ENCODE assay signal across 1 cellular context in the genomic region with DNA sequence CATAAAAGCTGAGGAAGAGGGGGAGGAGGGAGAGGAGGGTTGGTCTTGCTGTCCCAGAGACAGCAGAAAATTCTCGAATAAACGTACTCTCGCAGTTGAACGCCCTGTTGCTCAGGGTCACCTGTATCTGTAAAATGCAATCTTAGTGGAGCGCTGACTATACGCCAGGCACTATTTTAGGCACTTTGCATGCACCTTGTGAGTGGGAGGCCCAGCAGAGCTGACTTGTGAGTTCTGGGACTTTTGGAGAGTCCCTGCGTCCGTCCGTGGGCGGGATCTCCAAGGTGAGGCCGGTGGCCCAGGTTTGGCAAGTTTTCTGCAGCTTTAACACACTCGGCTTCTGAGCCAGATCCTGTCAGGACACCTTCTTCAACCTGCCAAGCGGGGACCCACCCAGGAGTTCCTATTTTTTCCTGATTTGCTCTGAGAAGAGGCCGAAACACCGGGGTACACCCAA.
TF ChIP-seq lines count a peak whose summit lies in the region.

No MANE protein-coding gene starts in this region.

TF ChIP-seq in neural cell, 6 proteins besides CTCF, POLR2A, EP300 and RAD21 (continued from another document):
- TF ChIP-seq, protein P1, sequence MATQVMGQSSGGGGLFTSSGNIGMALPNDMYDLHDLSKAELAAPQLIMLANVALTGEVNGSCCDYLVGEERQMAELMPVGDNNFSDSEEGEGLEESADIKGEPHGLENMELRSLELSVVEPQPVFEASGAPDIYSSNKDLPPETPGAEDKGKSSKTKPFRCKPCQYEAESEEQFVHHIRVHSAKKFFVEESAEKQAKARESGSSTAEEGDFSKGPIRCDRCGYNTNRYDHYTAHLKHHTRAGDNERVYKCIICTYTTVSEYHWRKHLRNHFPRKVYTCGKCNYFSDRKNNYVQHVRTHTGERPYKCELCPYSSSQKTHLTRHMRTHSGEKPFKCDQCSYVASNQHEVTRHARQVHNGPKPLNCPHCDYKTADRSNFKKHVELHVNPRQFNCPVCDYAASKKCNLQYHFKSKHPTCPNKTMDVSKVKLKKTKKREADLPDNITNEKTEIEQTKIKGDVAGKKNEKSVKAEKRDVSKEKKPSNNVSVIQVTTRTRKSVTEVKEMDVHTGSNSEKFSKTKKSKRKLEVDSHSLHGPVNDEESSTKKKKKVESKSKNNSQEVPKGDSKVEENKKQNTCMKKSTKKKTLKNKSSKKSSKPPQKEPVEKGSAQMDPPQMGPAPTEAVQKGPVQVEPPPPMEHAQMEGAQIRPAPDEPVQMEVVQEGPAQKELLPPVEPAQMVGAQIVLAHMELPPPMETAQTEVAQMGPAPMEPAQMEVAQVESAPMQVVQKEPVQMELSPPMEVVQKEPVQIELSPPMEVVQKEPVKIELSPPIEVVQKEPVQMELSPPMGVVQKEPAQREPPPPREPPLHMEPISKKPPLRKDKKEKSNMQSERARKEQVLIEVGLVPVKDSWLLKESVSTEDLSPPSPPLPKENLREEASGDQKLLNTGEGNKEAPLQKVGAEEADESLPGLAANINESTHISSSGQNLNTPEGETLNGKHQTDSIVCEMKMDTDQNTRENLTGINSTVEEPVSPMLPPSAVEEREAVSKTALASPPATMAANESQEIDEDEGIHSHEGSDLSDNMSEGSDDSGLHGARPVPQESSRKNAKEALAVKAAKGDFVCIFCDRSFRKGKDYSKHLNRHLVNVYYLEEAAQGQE (IDR thresholded peaks at IDR 0.05; ENCODE audit: borderline replicate concordance) = no peak
- TF ChIP-seq MXI1 (conservative IDR thresholded peaks at IDR 0.05; ENCODE audit: poor library complexity, severe bottlenecking) = no peak
